Comparison of ENCODE assay signal across 8 cellular contexts in genomic region chr17:69525920-69526841, GRCh38.
DNase-seq lines count a peak whose midpoint lies in the region; ATAC-seq and TF ChIP-seq lines count a peak whose summit lies in the region.

No MANE protein-coding gene starts in this region.

- peaks cover 34% of the 10 kb centered on the region for H3K36me3 Mint-ChIP-seq in type B pancreatic cell

- no peak overlapping the region for H3K4me3 ChIP-seq in cardiac fibroblast (replicated peaks in 1 of 2; ENCODE audit: low read depth in 2 of 2, low read length in 2 of 2)

- peaks cover 3% of the 10 kb centered on the region for H3K4me1 Mint-ChIP-seq in type B pancreatic cell (ENCODE audit: unreplicated experiment)

- DNase-seq in NCI-H510A treated with DMSO at 0.1 percent for 48 hours (lab: John Stamatoyannopoulos, UW) (peak; percentile 86), NCI-H510A (lab: John Stamatoyannopoulos, UW) (no peak), NCI-H748 treated with DMSO at 0.1 percent for 48 hours (lab: John Stamatoyannopoulos, UW) (peak; percentile 56), cardiac fibroblast (ENCODE audit: low read depth in 2 of 2) (peak; percentile 77 to 83), left colon (peak in 1 of 2 donors; percentile 21), type B pancreatic cell (ENCODE audit: extremely low spot score, unreplicated experiment) (no peak)
- no peak for DNase-seq in activated CD4-positive, CD25-positive, alpha-beta regulatory T cell treated with anti-CD3 and anti-CD28 coated beads, Interleukin-2, amount 50 U/mL, for 72 hours

- no peak overlapping the region for H3K27ac Mint-ChIP-seq in type B pancreatic cell

- intact Hi-C loops in left colon (cut with DNase I, micrococcal nuclease): loop anchor here in 1 of 2 donors (10.0 kb wide), 1 partner anchor 619 kb away; no protein-coding TSS in a partner anchor

- no peaks in the 10 kb centered on the region for H3K9me3 Mint-ChIP-seq in type B pancreatic cell

- H3K4me3 Mint-ChIP-seq in type B pancreatic cell: no peak overlapping the region

- TF ChIP-seq CTCF in cardiac fibroblast (IDR thresholded peaks at IDR 0.05; ENCODE audit: low read depth, low read length) (peak; percentile 94), type B pancreatic cell (conservative IDR thresholded peaks at IDR 0.05) (peak; percentile 89)

- ATAC-seq in HG02798 (IDR thresholded peaks at IDR 0.05; ENCODE audit: poor library complexity, unreplicated experiment) (peak; percentile 45), left colon (peak; percentile 63)

- H3K27me3 Mint-ChIP-seq in type B pancreatic cell: no peaks in the 10 kb centered on the region

Comparison
In these comparisons a context has a peak if more than half of its experiments do, and no peak if none do; other contexts are left out.
1. DNase-seq: peak in NCI-H510A treated with DMSO at 0.1 percent for 48 hours (single experiment), NCI-H748 treated with DMSO at 0.1 percent for 48 hours (single experiment) and cardiac fibroblast (2 of 2); none in NCI-H510A (single experiment), type B pancreatic cell (single experiment) and activated CD4-positive, CD25-positive, alpha-beta regulatory T cell treated with anti-CD3 and anti-CD28 coated beads, Interleukin-2, amount 50 U/mL, for 72 hours (single experiment).